In genomic region chr2:46461716-46462171, GRCh38 we compare ENCODE assay signal across 1 cellular context.
TF ChIP-seq lines count a peak whose summit lies in the region.

No MANE protein-coding gene starts in this region.

TF ChIP-seq in K562, 482 proteins besides CTCF, POLR2A, EP300 and RAD21 (continued from another document):
- no peak for TF ChIP-seq CEBPG (CRISPR knock-in tag; IDR thresholded peaks at IDR 0.05)
- TF ChIP-seq CEBPG (tag; conservative IDR thresholded peaks at IDR 0.05 in 1 of 2, IDR thresholded peaks at IDR 0.05 in 1 of 2), result no peak
